In genomic region chr7:98568891-98569290, GRCh38 we compare ENCODE assay signal across 19 cellular contexts. TPM values are rescaled to one million over a fixed set of nuclear protein-coding genes. Genes with fewer than 3 reads are reported as not detected.
DNase-seq lines count a peak whose midpoint lies in the region; ATAC-seq and TF ChIP-seq lines count a peak whose summit lies in the region.
"Had no signal": no experiment of that assay in that cellular context is flagged by ENCODE, and none has a peak within 500 bp of the region (broad histone marks: within the 10 kb centered on the region; RNA-seq: fewer than 3 reads in every experiment).

No MANE protein-coding gene starts in this region.

- H3K27ac Mint-ChIP-seq in T-helper 2 cell treated with Interferon-gamma antibody and Interleukin-4, amounts not matched to agents 5 μg/mL and 100 μg/mL, for 36 hours: no peak overlapping the region
- H3K27ac Mint-ChIP-seq: activated naive CD4-positive, alpha-beta T cell treated with anti-CD3 and anti-CD28 coated beads, Interleukin-2, amount 10 ng/mL, durations not matched to agents 7 days and 5 days; immature natural killer cell; stimulated activated naive CD8-positive, alpha-beta T cell treated with anti-CD3 and anti-CD28 coated beads, Interleukin-15, amount 100 ng/mL, for 72 hours had no signal

- H3K27ac ChIP-seq in gastroesophageal sphincter: peak overlapping the region in 3 of 4 donors; percentile 47 to 72 (median 59)

- H3K27me3 ChIP-seq in gastroesophageal sphincter: peaks cover 21% of the 10 kb centered on the region
- no peaks in the 10 kb centered on the region for H3K27me3 ChIP-seq in skeletal muscle satellite cell (ENCODE audit: control insufficient read depth, insufficient read depth, low read length)
- H3K27me3 ChIP-seq: uterus had no signal

- no peak for TF ChIP-seq POLR2A in gastroesophageal sphincter (IDR thresholded peaks at IDR 0.05)

- H3K4me3 ChIP-seq in gastroesophageal sphincter (no peak overlapping the region), skeletal muscle satellite cell (ENCODE audit: low read length) (no peak overlapping the region)
- H3K4me3 ChIP-seq: coronary artery, uterus had no signal

- no peaks in the 10 kb centered on the region for H3K36me3 Mint-ChIP-seq in T-helper 2 cell treated with Interferon-gamma antibody and Interleukin-4, amounts not matched to agents 5 μg/mL and 100 μg/mL, for 36 hours (ENCODE audit: low read depth)
- H3K36me3 Mint-ChIP-seq: activated naive CD4-positive, alpha-beta T cell treated with anti-CD3 and anti-CD28 coated beads, Interleukin-2, amount 10 ng/mL, durations not matched to agents 7 days and 5 days; immature natural killer cell had no signal

- ATAC-seq in gastroesophageal sphincter: no peak
- no peak for ATAC-seq in HG03342 (IDR thresholded peaks at IDR 0.05; ENCODE audit: unreplicated experiment)
- no peak for ATAC-seq in HG02938 (IDR thresholded peaks at IDR 0.05; ENCODE audit: unreplicated experiment)
- ATAC-seq: stimulated activated naive CD8-positive, alpha-beta T cell treated with anti-CD3 and anti-CD28 coated beads, Interleukin-15, amount 100 ng/mL, for 72 hours had no signal

- no peaks in the 10 kb centered on the region for H3K27me3 Mint-ChIP-seq in T-helper 2 cell treated with Interferon-gamma antibody and Interleukin-4, amounts not matched to agents 5 μg/mL and 100 μg/mL, for 36 hours (ENCODE audit: low read depth)
- H3K27me3 Mint-ChIP-seq: activated naive CD4-positive, alpha-beta T cell treated with anti-CD3 and anti-CD28 coated beads, Interleukin-2, amount 10 ng/mL, durations not matched to agents 7 days and 5 days had no signal

- no peak for TF ChIP-seq EP300 in gastroesophageal sphincter (IDR thresholded peaks at IDR 0.05)

- no peaks in the 10 kb centered on the region for H3K4me1 ChIP-seq in gastroesophageal sphincter
- peaks cover 57% of the 10 kb centered on the region for H3K4me1 ChIP-seq in skeletal muscle satellite cell (ENCODE audit: control insufficient read depth, insufficient read depth, low read length)
- H3K4me1 ChIP-seq: uterus had no signal

- 36 to 60% methylated on average over 1 to 5 of the region's 8 CpGs for WGBS in gastroesophageal sphincter (ENCODE audit: low coverage in 1 of 2), 2 donors

- H3K9me3 Mint-ChIP-seq in T-helper 2 cell treated with Interferon-gamma antibody and Interleukin-4, amounts not matched to agents 5 μg/mL and 100 μg/mL, for 36 hours: peaks cover 15% of the 10 kb centered on the region

- TF ChIP-seq CTCF in gastroesophageal sphincter (IDR thresholded peaks at IDR 0.05): no peak

- peaks cover 0 to 15% (median 0%) of the 10 kb centered on the region in 3 donors for H3K9me3 ChIP-seq in gastroesophageal sphincter
- H3K9me3 ChIP-seq in skeletal muscle satellite cell (replicated peaks; ENCODE audit: low read length): no peaks in the 10 kb centered on the region
- H3K9me3 ChIP-seq: uterus had no signal

- no peaks in the 10 kb centered on the region for H3K36me3 ChIP-seq in gastroesophageal sphincter
- no peaks in the 10 kb centered on the region for H3K36me3 ChIP-seq in skeletal muscle satellite cell (ENCODE audit: insufficient read depth, low read length)
- H3K36me3 ChIP-seq: uterus had no signal

- peak overlapping the region; percentile 71 for H3K9ac ChIP-seq in skeletal muscle satellite cell (ENCODE audit: low read depth, low read length)

- no peak overlapping the region for H3K4me2 ChIP-seq in skeletal muscle satellite cell (ENCODE audit: low read length)

- no peak overlapping the region for H3K4me3 Mint-ChIP-seq in T-helper 2 cell treated with Interferon-gamma antibody and Interleukin-4, amounts not matched to agents 5 μg/mL and 100 μg/mL, for 36 hours
- H3K4me3 Mint-ChIP-seq: activated naive CD4-positive, alpha-beta T cell treated with anti-CD3 and anti-CD28 coated beads, Interleukin-2, amount 10 ng/mL, durations not matched to agents 7 days and 5 days; immature natural killer cell; nephron; stimulated activated naive CD8-positive, alpha-beta T cell treated with anti-CD3 and anti-CD28 coated beads, Interleukin-15, amount 100 ng/mL, for 72 hours had no signal

- no peaks in the 10 kb centered on the region for H3K4me1 Mint-ChIP-seq in T-helper 2 cell treated with Interferon-gamma antibody and Interleukin-4, amounts not matched to agents 5 μg/mL and 100 μg/mL, for 36 hours (ENCODE audit: low read depth)
- H3K4me1 Mint-ChIP-seq: activated naive CD4-positive, alpha-beta T cell treated with anti-CD3 and anti-CD28 coated beads, Interleukin-2, amount 10 ng/mL, durations not matched to agents 7 days and 5 days; immature natural killer cell; nephron; stimulated activated naive CD8-positive, alpha-beta T cell treated with anti-CD3 and anti-CD28 coated beads, Interleukin-15, amount 100 ng/mL, for 72 hours had no signal

- DNase-seq in NCI-H146 (lab: John Stamatoyannopoulos, UW) (peak; percentile 5), NCI-H146 treated with DMSO at 0.1 percent for 48 hours (lab: John Stamatoyannopoulos, UW; ENCODE audit: unreplicated experiment) (no peak), RPMI7951 (ENCODE audit: low read depth) (peak; percentile 53)
- no peak for DNase-seq in T-helper 2 cell treated with Interferon-gamma antibody and Interleukin-4, amounts not matched to agents 5 μg/mL and 100 μg/mL, for 36 hours (ENCODE audit: low spot score)
- DNase-seq: activated naive CD4-positive, alpha-beta T cell treated with anti-CD3 and anti-CD28 coated beads, Interleukin-2, amount 10 ng/mL, durations not matched to agents 7 days and 5 days; immature natural killer cell; Kasumi-1; mammary epithelial cell; NCI-H1694; NCI-H510A treated with DMSO at 0.1 percent for 48 hours; stimulated activated naive CD8-positive, alpha-beta T cell treated with anti-CD3 and anti-CD28 coated beads, Interleukin-15, amount 100 ng/mL, for 72 hours; uterus had no signal

RNA-seq across cellular contexts. Expression of gene NPTX2, which starts 48.2 kb away (rescaled TPM):
- 4.8 and 5.5 TPM in 2 replicates for total RNA-seq in RPMI7951 (2014; rRNA removed; shearing (Covaris generic))
- total RNA-seq in gastroesophageal sphincter: 10 to 100 TPM; 10.1 to 49.8 (median 24.7) TPM
- total RNA-seq in skeletal muscle satellite cell (2012; rRNA removed): 18.0 and 21.0 TPM in 2 replicates
- total RNA-seq: HT1080 had no signal

Comparison
In these comparisons a context has a peak if more than half of its experiments do, and no peak if none do; other contexts are left out.
1. DNase-seq: peak in NCI-H146 (single experiment) and RPMI7951 (single experiment); none in NCI-H146 treated with DMSO at 0.1 percent for 48 hours (single experiment) and T-helper 2 cell treated with Interferon-gamma antibody and Interleukin-4, amounts not matched to agents 5 μg/mL and 100 μg/mL, for 36 hours (single experiment).